Comparison of ENCODE assay signal across 33 cellular contexts in genomic region chr17:10768766-10769383, GRCh38. TPM values are rescaled to one million over a fixed set of nuclear protein-coding genes. Genes with fewer than 3 reads are reported as not detected.
DNase-seq lines count a peak whose midpoint lies in the region; ATAC-seq and TF ChIP-seq lines count a peak whose summit lies in the region.
"Had no signal": no experiment of that assay in that cellular context is flagged by ENCODE, and none has a peak within 500 bp of the region (broad histone marks: within the 10 kb centered on the region; RNA-seq: fewer than 3 reads in every experiment).

No MANE protein-coding gene starts in this region.

- in situ Hi-C loops in G401 (cut with HindIII; ENCODE audit: low sequenced_read_pairs): no loop called here
- in situ Hi-C loops in gastrocnemius medialis (cut with MboI; ENCODE audit: low sequenced_read_pairs in 4 of 4): no loop called here

- TF ChIP-seq CTCF in gastrocnemius medialis (IDR thresholded peaks at IDR 0.05 in 4 of 5, conservative IDR thresholded peaks at IDR 0.05 in 1 of 5) (no peak), mucosa of descending colon (IDR thresholded peaks at IDR 0.05) (no peak)

- H3K4me1 ChIP-seq in gastrocnemius medialis (peaks cover 0 to 24% of the 10 kb centered on the region in 2 donors), mucosa of descending colon (ENCODE audit: low read depth) (peaks cover 8% of the 10 kb centered on the region)
- H3K4me1 ChIP-seq: body of pancreas, HAP-1, parathyroid adenoma, right atrium auricular region, uterus had no signal

- H3K9me3 ChIP-seq in gastrocnemius medialis (no peaks in the 10 kb centered on the region), mucosa of descending colon (no peaks in the 10 kb centered on the region)
- H3K9me3 ChIP-seq: body of pancreas had no signal

- intact Hi-C loops in gastrocnemius medialis (cut with DNase I; ENCODE audit: low total_unique reads) (no loop called here), mucosa of descending colon (cut with DNase I, micrococcal nuclease) (no loop called here)

- H3K36me3 ChIP-seq in gastrocnemius medialis (peaks cover 0 to 2% of the 10 kb centered on the region in 2 donors), mucosa of descending colon (ENCODE audit: low read depth) (no peaks in the 10 kb centered on the region)
- H3K36me3 ChIP-seq: HAP-1, neural progenitor cell, right atrium auricular region, uterus had no signal

- ATAC-seq in gastrocnemius medialis (peak; percentile 76 to 82), HG02763 (IDR thresholded peaks at IDR 0.05; ENCODE audit: unreplicated experiment) (no peak), mucosa of descending colon (no peak)
- ATAC-seq: activated CD8-positive, alpha-beta T cell treated with anti-CD3 and anti-CD28 coated beads for 36 hours; body of pancreas; HepG2; left cardiac atrium; Right ventricle myocardium inferior; stimulated activated naive CD8-positive, alpha-beta T cell treated with anti-CD3 and anti-CD28 coated beads, Interleukin-15, amount 100 ng/mL, for 72 hours had no signal

- no peaks in the 10 kb centered on the region for H3K27me3 ChIP-seq in gastrocnemius medialis
- H3K27me3 ChIP-seq: body of pancreas, neural progenitor cell, right atrium auricular region, uterus had no signal

- TF ChIP-seq POLR2A in gastrocnemius medialis (IDR thresholded peaks at IDR 0.05): no peak

- peak overlapping the region in 1 of 4 donors; percentile 64 for H3K27ac ChIP-seq in gastrocnemius medialis
- H3K27ac ChIP-seq: body of pancreas, neural progenitor cell, parathyroid adenoma, PC-9, right atrium auricular region, uterus had no signal

- H3K4me3 ChIP-seq in gastrocnemius medialis: no peak overlapping the region
- no peak overlapping the region for H3K4me3 ChIP-seq in mucosa of descending colon
- H3K4me3 ChIP-seq: body of pancreas, HAP-1, neural progenitor cell, PC-9, right atrium auricular region, uterus had no signal

- DNase-seq in G401 (ENCODE audit: low spot score): peak; percentile 13
- DNase-seq in dermis blood vessel endothelial cell: peak; percentile 7
- peak; percentile 33 to 42 for DNase-seq in hippocampal formation (lab: John Stamatoyannopoulos, UW)
- peak; percentile 69 to 71 for DNase-seq in gastrocnemius medialis
- no peak for DNase-seq in mucosa of descending colon
- no peak for DNase-seq in GM19240 (ENCODE audit: insufficient read length, low spot score)
- DNase-seq: ACHN; activated CD8-positive, alpha-beta T cell treated with anti-CD3 and anti-CD28 coated beads for 36 hours; activated naive CD4-positive, alpha-beta T cell treated with anti-CD3 and anti-CD28 coated beads for 36 hours; body of pancreas; CD8-positive, alpha-beta memory T cell; cerebellar nuclear complex; DMS53; left cardiac atrium; NCI-H1417; NCI-H2029; NCI-H2227 treated with DMSO at 0.1 percent for 48 hours; NCI-H69; PC-9; stimulated activated CD4-positive, alpha-beta T cell treated with anti-CD3 and anti-CD28 coated beads, Interleukin-1b, Interleukin-23, amount 100 ng/mL, for 48 hours; stimulated activated naive CD8-positive, alpha-beta T cell treated with anti-CD3 and anti-CD28 coated beads, Interleukin-15, amount 100 ng/mL, for 72 hours; uterus had no signal

RNA-seq across cellular contexts. Expression of gene TMEM238L, which starts 35.0 kb away (rescaled TPM):
- not detected in 2 replicates for total RNA-seq in G401 (2014; rRNA removed; shearing (Covaris generic))
- total RNA-seq in dermis blood vessel endothelial cell (not detected in 2 replicates), gastrocnemius medialis (under 1 TPM in 1 of 4 donors, not detected in 3; 0.22 TPM), mucosa of descending colon (100 to 1,000 TPM in 1 of 3 donors, 10 to 100 TPM in 2; 47.5 to 122 (median 76.5) TPM)
- total RNA-seq: activated CD8-positive, alpha-beta T cell treated with anti-CD3 and anti-CD28 coated beads for 36 hours; activated naive CD4-positive, alpha-beta T cell treated with anti-CD3 and anti-CD28 coated beads for 36 hours; body of pancreas; CD8-positive, alpha-beta memory T cell; endothelial cell of umbilical vein; frontal cortex; HepG2; left cardiac atrium; myocyte; PC-9; right atrium auricular region; Right ventricle myocardium inferior; T-helper 2 cell treated with Interferon-gamma antibody and Interleukin-4, amounts not matched to agents 100 ng/mL and 5 ng/mL, for 36 hours; uterus had no signal

RNA-seq across cellular contexts. Expression of gene TMEM220, which starts 39.1 kb away (rescaled TPM):
- total RNA-seq in G401 (2014; rRNA removed; shearing (Covaris generic)): 2.2 and 9.3 TPM in 2 replicates
- total RNA-seq in dermis blood vessel endothelial cell: 1.5 and 2.7 TPM in 2 replicates
- 1 to 10 TPM; 3.7 to 8.6 (median 3.9) TPM for total RNA-seq in gastrocnemius medialis
- 10 to 100 TPM; 14.9 to 29.5 (median 22.4) TPM for total RNA-seq in mucosa of descending colon
- total RNA-seq: PC-9 had no signal

Comparison
In these comparisons a context has a peak if more than half of its experiments do, and no peak if none do; other contexts are left out.
1. DNase-seq: peak in G401 (single experiment), dermis blood vessel endothelial cell (single experiment), hippocampal formation (2 of 2) and gastrocnemius medialis (2 of 2); none in mucosa of descending colon (0 of 3) and GM19240 (single experiment).
2. ATAC-seq: peak in gastrocnemius medialis (2 of 2); none in HG02763 (single experiment) and mucosa of descending colon (single experiment).
3. RNA of gene TMEM238L, which starts 35.0 kb away (total RNA-seq): 47.5 to 122 TPM in mucosa of descending colon; not detected in G401, not detected in dermis blood vessel endothelial cell and 0.22 TPM in gastrocnemius medialis; every median in the first group is over 10 times any median in the second.